Comparison of ENCODE assay signal across 8 cellular contexts in the genomic region with DNA sequence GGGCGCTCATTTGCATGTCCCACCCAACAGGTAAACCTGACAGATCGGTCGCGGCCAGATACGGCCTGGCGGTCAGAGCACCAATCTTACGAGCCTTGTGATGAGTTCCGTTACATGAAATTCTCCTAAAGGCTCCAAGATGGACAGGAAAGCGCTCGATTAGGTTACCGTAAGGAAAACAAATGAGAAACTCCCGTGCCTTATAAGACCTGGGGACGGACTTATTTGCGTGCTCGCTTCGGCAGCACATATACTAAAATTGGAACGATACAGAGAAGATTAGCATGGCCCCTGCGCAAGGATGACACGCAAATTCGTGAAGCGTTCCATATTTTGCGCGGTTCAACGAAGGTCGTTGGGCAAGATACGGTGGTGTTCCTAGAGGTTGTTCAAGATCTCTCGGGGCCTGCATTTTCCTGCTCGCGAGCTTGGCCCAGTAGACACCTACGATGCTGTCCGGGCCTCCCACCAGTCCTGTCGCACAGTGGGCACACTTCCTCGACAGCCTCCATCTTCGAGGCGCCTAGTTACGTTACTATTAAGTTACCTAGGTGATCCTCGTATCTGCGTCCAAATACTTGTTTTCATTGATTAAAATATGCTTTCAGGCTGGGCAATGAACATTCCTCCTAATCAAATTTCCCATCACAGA. TPM values are rescaled to one million over a fixed set of nuclear protein-coding genes. Genes with fewer than 3 reads are reported as not detected.
DNase-seq lines count a peak whose midpoint lies in the region; ATAC-seq, FAIRE-seq and TF ChIP-seq lines count a peak whose summit lies in the region.

A gene (plus strand): TSS at position 230 of the 652 bp plus-strand sequence.

- no peaks in the 10 kb centered on the region for H3K9me3 ChIP-seq in HUES64 (ENCODE audit: insufficient read depth, low read depth, low read length)

- H3K9me3 Mint-ChIP-seq in MCF 10A (ENCODE audit: unreplicated experiment), result no peaks in the 10 kb centered on the region

- peaks cover 21% of the 10 kb centered on the region for H3K4me1 Mint-ChIP-seq in MCF 10A (ENCODE audit: insufficient read depth, unreplicated experiment)

- no peaks in the 10 kb centered on the region for H3K27me3 Mint-ChIP-seq in MCF 10A (ENCODE audit: insufficient read depth, unreplicated experiment)

- BruUV-seq in MCF 10A (replicated peaks; lab: Mats Ljungman, UMichigan), result no TSS peak

- no peak for TF ChIP-seq CTCF in AG09309 (IDR thresholded peaks at IDR 0.05; ENCODE audit: control insufficient read depth, insufficient read depth, low read depth, low read length, missing control alignments)
- no peak for TF ChIP-seq CTCF in MCF 10A (IDR thresholded peaks at IDR 0.05; ENCODE audit: unreplicated experiment)

- H3K4me3 Mint-ChIP-seq in MCF 10A (ENCODE audit: unreplicated experiment), result peak within 1 kb of the TSS; percentile 89

- H3K27ac ChIP-seq in HUES64 (ENCODE audit: low read depth, low read length), result peak within 1 kb of the TSS; percentile 72
- H3K27ac ChIP-seq in layer of hippocampus (ENCODE audit: low read depth, low read length), result peak within 1 kb of the TSS; percentile 95

- H3K27ac Mint-ChIP-seq in MCF 10A (ENCODE audit: low read depth, unreplicated experiment), result peak within 1 kb of the TSS; percentile 98

- CTCF ChIA-PET in MCF 10A (lab: Yijun Ruan, JAX), result interaction anchor here (0.5 to 1.2 kb wide), 3 partner anchors 16 to 265 kb away, joined by 3 to 4 read pairs (median 3); no protein-coding TSS in a partner anchor

- DNase-seq in AG09309 (ENCODE audit: low read depth) (no peak), SHP77 (lab: John Stamatoyannopoulos, UW) (peak; percentile 72 to 79), MCF 10A (ENCODE audit: unreplicated experiment) (peak; percentile 42), H54 (ENCODE audit: insufficient read length, low spot score) (no peak)
- peak; percentile 16 to 19 for DNase-seq in stimulated activated CD4-positive, alpha-beta T cell treated with anti-CD3 and anti-CD28 coated beads, Interleukin-4, amount 100 ng/mL, for 4 hours

- no peak for ATAC-seq in GM18907 (IDR thresholded peaks at IDR 0.05; ENCODE audit: unreplicated experiment)

- POLR2A ChIA-PET in MCF 10A (lab: Yijun Ruan, JAX), result interaction anchor here (0.7 to 2.7 kb wide), 7 partner anchors 28 to 1264 kb away, joined by 3 to 14 read pairs (median 4); a partner anchor contains a TSS

- under 1% methylated on average over 38 of the region's 38 CpGs for WGBS in HUES64

- TF ChIP-seq POLR2A in H54 (IDR thresholded peaks at IDR 0.05; ENCODE audit: low read depth, low read length), result no peak

- H3K27me3 ChIP-seq in HUES64 (ENCODE audit: insufficient read depth, low read length) (peaks cover 25% of the 10 kb centered on the region; the same call in 1 of the 2 replicates), layer of hippocampus (ENCODE audit: control insufficient read depth, insufficient read depth, low read length) (no peaks in the 10 kb centered on the region)

- FAIRE-seq in H54 (lab: Jason Lieb, UNC), result no peak

- H3K9ac ChIP-seq in HUES64 (ENCODE audit: low read depth, low read length), result peak within 1 kb of the TSS; percentile 88

- H3K4me1 ChIP-seq in HUES64 (ENCODE audit: insufficient read depth, low read length), result 0 out of 2 replicates have a peak, but pooled peaks cover 3% of the 10 kb centered on the region

- H3K36me3 ChIP-seq in HUES64 (ENCODE audit: insufficient read depth, low read length), result no peaks in the 10 kb centered on the region

- H3K4me3 ChIP-seq in AG09309 (ENCODE audit: control insufficient read depth, low read depth, low read length), result peak within 1 kb of the TSS; percentile 58
- H3K4me3 ChIP-seq in HUES64 (ENCODE audit: low read length), result peak within 1 kb of the TSS; percentile 94

- H3K36me3 Mint-ChIP-seq in MCF 10A (ENCODE audit: insufficient read depth, unreplicated experiment), result peaks cover 12% of the 10 kb centered on the region

- intact Hi-C loops in MCF 10A (cut with micrococcal nuclease), result loop anchor here (2.0 kb wide), 2 partner anchors 125 to 181 kb away; a partner anchor contains a TSS

RNA-seq across cellular contexts. Expression of the gene that starts here (rescaled TPM):
- under 0.01 TPM for polyA plus RNA-seq in HUES64 (2013, experiment 1 of 2)
- polyA plus RNA-seq in HUES64 (2013, experiment 2 of 2), result under 0.01 TPM
- total RNA-seq in MCF 10A (2022), result not detected in 2 replicates

Comparison
In these comparisons a context has a peak if more than half of its experiments do, and no peak if none do; other contexts are left out.
1. Peak in DNase-seq in MCF 10A; RNA of the gene not detected or under 1 TPM.
2. DNase-seq: peak in SHP77 (2 of 2) and stimulated activated CD4-positive, alpha-beta T cell treated with anti-CD3 and anti-CD28 coated beads, Interleukin-4, amount 100 ng/mL, for 4 hours (2 of 2); none in AG09309 (single experiment) and H54 (single experiment).